Comparison of ENCODE assay signal across 12 cellular contexts in the genomic region with DNA sequence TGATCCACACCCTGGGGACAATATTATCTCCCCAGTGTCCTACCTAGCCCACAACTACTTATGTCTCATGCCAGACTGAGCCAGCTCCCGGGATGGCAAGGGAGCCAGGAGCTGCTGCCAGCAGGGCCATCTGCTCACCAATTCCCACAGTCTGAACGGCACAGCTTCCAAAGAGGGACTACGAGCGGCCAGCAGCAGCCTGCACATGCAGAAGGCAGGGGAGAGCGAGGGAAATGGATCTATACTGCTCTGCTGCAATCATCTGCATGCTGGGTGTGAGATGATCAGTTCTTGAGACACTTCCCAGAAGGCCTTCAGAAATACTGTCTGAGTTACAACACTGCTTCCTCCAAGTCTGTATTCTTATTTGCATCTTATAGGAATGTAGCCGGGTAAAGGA. TPM values are rescaled to one million over a fixed set of nuclear protein-coding genes. Genes with fewer than 3 reads are reported as not detected.
A peak's percentile ranks its signal among the peaks of the same experiment; 100 is the strongest.
DNase-seq lines count a peak whose midpoint lies in the region; ATAC-seq, FAIRE-seq and TF ChIP-seq lines count a peak whose summit lies in the region.
"Had no signal": no experiment of that assay in that cellular context is flagged by ENCODE, and none has a peak within 500 bp of the region (broad histone marks: within the 10 kb centered on the region; RNA-seq: fewer than 3 reads in every experiment).

No MANE protein-coding gene starts in this region.

- peak overlapping the region; percentile 64 for H3K27ac ChIP-seq in fibroblast of lung (ENCODE audit: insufficient read depth, low read length)
- H3K27ac ChIP-seq in pancreas: no peak overlapping the region

- FAIRE-seq in pancreas (lab: Jason Lieb, UNC) (no peak), GM19239 (lab: Jason Lieb, UNC) (no peak)

- peak in 11 of 14 donors; percentile 13 to 96 (median 53) for DNase-seq in C1 segment of cervical spinal cord (lab: John Stamatoyannopoulos, UW)
- peak; percentile 90 for DNase-seq in NCI-H69 (lab: John Stamatoyannopoulos, UW)
- no peak for DNase-seq in fibroblast of lung (ENCODE audit: low read depth in 2 of 2)
- DNase-seq in pancreas: no peak
- no peak for DNase-seq in kidney glomerular epithelial cell (lab: John Stamatoyannopoulos, UW)
- no peak for DNase-seq in NK-92 (lab: John Stamatoyannopoulos, UW; ENCODE audit: unreplicated experiment)
- no peak for DNase-seq in activated CD8-positive, alpha-beta memory T cell treated with anti-CD3 and anti-CD28 coated beads, Interleukin-2, amount 50 U/mL, for 4 hours
- no peak for DNase-seq in GM19239 (ENCODE audit: insufficient read length, low spot score)
- DNase-seq: activated naive CD4-positive, alpha-beta T cell treated with anti-CD3 and anti-CD28 coated beads, Interleukin-2, amount 10 ng/mL, durations not matched to agents 7 days and 5 days; H7; NCI-H526 treated with DMSO at 0.1 percent for 48 hours had no signal

- ATAC-seq in pancreas: peak in 3 of 4 donors; percentile 58 to 76 (median 72)

- TF ChIP-seq CTCF in fibroblast of lung (conservative IDR thresholded peaks at IDR 0.05 in 1 of 2, IDR thresholded peaks at IDR 0.05 in 1 of 2; ENCODE audit: low read depth in 1 of 2, low read length in 2 of 2): no peak
- TF ChIP-seq CTCF in pancreas (IDR thresholded peaks at IDR 0.05): no peak

- no peaks in the 10 kb centered on the region for H4K20me1 ChIP-seq in fibroblast of lung (ENCODE audit: control insufficient read depth, extremely low read depth, insufficient read depth, low read length)

- H3K4me3 ChIP-seq in fibroblast of lung (replicated peaks in 1 of 4; ENCODE audit: control extremely low read depth in 1 of 4, insufficient read depth in 1 of 4, low read depth in 3 of 4, low read length in 4 of 4): no peak overlapping the region
- H3K4me3 ChIP-seq in pancreas: no peak overlapping the region

- WGBS in pancreas, 2 donors: 47 to 48% methylated on average over 6 of the region's 6 CpGs

- peaks cover 32% of the 10 kb centered on the region for H3K36me3 ChIP-seq in fibroblast of lung (ENCODE audit: control insufficient read depth, insufficient read depth, low read length)
- no peaks in the 10 kb centered on the region for H3K36me3 ChIP-seq in pancreas

- H3K4me2 ChIP-seq in fibroblast of lung (ENCODE audit: extremely low read depth, insufficient read depth, low read length): peak overlapping the region; percentile 13

- H3K9me3 ChIP-seq in fibroblast of lung (ENCODE audit: control insufficient read depth, insufficient read depth, low read depth, low read length) (no peaks in the 10 kb centered on the region), pancreas (no peaks in the 10 kb centered on the region)

- peaks cover 81% of the 10 kb centered on the region for H3K79me2 ChIP-seq in fibroblast of lung (ENCODE audit: control insufficient read depth, insufficient read depth, low read length)

- H2AFZ ChIP-seq in fibroblast of lung (ENCODE audit: low read length): no peak overlapping the region

- H3K4me1 ChIP-seq in fibroblast of lung (ENCODE audit: control insufficient read depth, extremely low read depth, insufficient read depth, low read length) (peaks cover 24% of the 10 kb centered on the region), pancreas (peaks cover 0 to 3% (median 0%) of the 10 kb centered on the region in 3 donors)

- no peaks in the 10 kb centered on the region for H3K27me3 ChIP-seq in fibroblast of lung (ENCODE audit: control insufficient read depth, insufficient read depth, low read length)
- H3K27me3 ChIP-seq in pancreas: no peaks in the 10 kb centered on the region

- H3K9ac ChIP-seq in fibroblast of lung (ENCODE audit: insufficient read depth, low read length): no peak overlapping the region

- intact Hi-C loops in pancreas (cut with DNase I): no loop called here

RNA-seq across cellular contexts. Expression of a gene that starts 11.1 kb away (rescaled TPM):
- 14.4 and 24.9 TPM in 2 replicates for total RNA-seq in fibroblast of lung
- 22.1 and 31.9 TPM in 2 replicates for polyA plus RNA-seq in fibroblast of lung
- polyA plus RNA-seq in fibroblast of lung (2012): 21.3 and 23.4 TPM in 2 replicates
- polyA minus RNA-seq in fibroblast of lung (ENCODE audit: low replicate concordance): 66.6 and 95.5 TPM in 2 replicates
- 10 to 100 TPM in 2 of 6 donors, 1 to 10 TPM in 4; 8.2 to 22.1 (median 9.7) TPM for total RNA-seq in pancreas
- 1 to 10 TPM; 3.7 to 4.6 TPM for polyA plus RNA-seq in pancreas

RNA-seq across cellular contexts. Expression of a gene that starts 33.6 kb away (rescaled TPM):
- total RNA-seq in fibroblast of lung (not detected in 2 replicates), pancreas (not detected)
- polyA plus RNA-seq in fibroblast of lung (not detected in 2 replicates), pancreas (not detected)
- polyA plus RNA-seq in fibroblast of lung (2012): not detected in 2 replicates
- not detected in 2 replicates for polyA minus RNA-seq in fibroblast of lung (ENCODE audit: low replicate concordance)
- total RNA-seq: H7 had no signal
- polyA plus RNA-seq: esophagus had no signal

Comparison
In these comparisons a context has a peak if more than half of its experiments do, and no peak if none do; other contexts are left out.
1. DNase-seq: peak in C1 segment of cervical spinal cord (11 of 14) and NCI-H69 (single experiment); none in fibroblast of lung (0 of 2), pancreas (0 of 6), kidney glomerular epithelial cell (single experiment), NK-92 (single experiment), activated CD8-positive, alpha-beta memory T cell treated with anti-CD3 and anti-CD28 coated beads, Interleukin-2, amount 50 U/mL, for 4 hours (single experiment) and GM19239 (single experiment).